Comparison of ENCODE assay signal across 1 cellular context in genomic region chr16:3879887-3880564, GRCh38.
TF ChIP-seq lines count a peak whose summit lies in the region.

No MANE protein-coding gene starts in this region.

TF ChIP-seq in K562, 482 proteins besides CTCF, POLR2A, EP300 and RAD21 (continued from another document):
- TF ChIP-seq ZNF740 (CRISPR knock-in tag; IDR thresholded peaks at IDR 0.05) (peak; percentile 77; the same call in 1 of the 2 replicates), ZNF740 (tag; IDR thresholded peaks at IDR 0.05) (peak in 1 of 2 experiments; percentile 72; a peak in 2 of 4 replicates), CHD1 (IDR thresholded peaks at IDR 0.05; ENCODE audit: low read length) (peak; percentile 14), RB1 (IDR thresholded peaks at IDR 0.05; ENCODE audit: low read depth) (0 out of 2 replicates have a peak, but pooled peaks have one; percentile 34), RBFOX2 (IDR thresholded peaks at IDR 0.05; ENCODE audit: low read depth, low read length) (peak; percentile 44), HMGN3 (IDR thresholded peaks at IDR 0.05; ENCODE audit: borderline replicate concordance, extremely low read depth, insufficient read length, low read depth, low read length) (peak; percentile 12), GTF2E2 (tag; IDR thresholded peaks at IDR 0.05) (peak; percentile 43; the same call in 1 of the 2 replicates), MAZ (CRISPR knock-in tag; conservative IDR thresholded peaks at IDR 0.05 in 1 of 2, IDR thresholded peaks at IDR 0.05 in 1 of 2) (no peak), RCOR1 (IDR thresholded peaks at IDR 0.05; ENCODE audit: borderline replicate concordance in 1 of 2, low read depth in 2 of 2, low read length in 2 of 2) (0 out of 4 replicates have a peak, but pooled peaks of 1 of the 2 experiments have one; percentile 20), GATAD2B (IDR thresholded peaks at IDR 0.05; ENCODE audit: borderline replicate concordance) (0 out of 2 replicates have a peak, but pooled peaks have one; percentile 41)
